Comparison of ENCODE assay signal across 8 cellular contexts in genomic region chr7:50418086-50418515, GRCh38. TPM values are rescaled to one million over a fixed set of nuclear protein-coding genes. Genes with fewer than 3 reads are reported as not detected.
DNase-seq lines count a peak whose midpoint lies in the region; ATAC-seq lines count a peak whose summit lies in the region.

No MANE protein-coding gene starts in this region.

- H3K9me3 Mint-ChIP-seq in naive thymus-derived CD8-positive, alpha-beta T cell: no peaks in the 10 kb centered on the region

- H3K27ac Mint-ChIP-seq in naive thymus-derived CD8-positive, alpha-beta T cell: peak overlapping the region in 3 of 10 donors; percentile 25 to 70 (median 49)

- H3K4me1 Mint-ChIP-seq in naive thymus-derived CD8-positive, alpha-beta T cell: peaks cover 5 to 47% (median 29%) of the 10 kb centered on the region in 4 donors

- peak; percentile 90 for DNase-seq in DMS114 treated with DMSO at 0.1 percent for 48 hours (lab: John Stamatoyannopoulos, UW; ENCODE audit: unreplicated experiment)
- DNase-seq in HK-2 (ENCODE audit: unreplicated experiment): peak; percentile 66
- peak; percentile 79 for DNase-seq in NOMO-1 treated with DMSO at 0.1 percent for 48 hours (lab: John Stamatoyannopoulos, UW; ENCODE audit: unreplicated experiment)
- DNase-seq in activated CD8-positive, alpha-beta memory T cell treated with anti-CD3 and anti-CD28 coated beads, Interleukin-2, amount 50 U/mL, for 1 hour (ENCODE audit: extremely low read depth): peak; percentile 24
- peak; percentile 33 for DNase-seq in epidermal melanocyte (ENCODE audit: insufficient read length, low spot score)
- peak; percentile 28 to 82 (median 61) for DNase-seq in naive thymus-derived CD8-positive, alpha-beta T cell
- DNase-seq in stimulated activated naive CD4-positive, alpha-beta T cell (lab: John Stamatoyannopoulos, UW): peak; percentile 27 to 69 (median 52)

- ATAC-seq in GM21381 (IDR thresholded peaks at IDR 0.05; ENCODE audit: unreplicated experiment): peak; percentile 77
- ATAC-seq in naive thymus-derived CD8-positive, alpha-beta T cell: peak; percentile 87 to 90

- no peaks in the 10 kb centered on the region for H3K27me3 Mint-ChIP-seq in naive thymus-derived CD8-positive, alpha-beta T cell

- POLR2A ChIA-PET in naive thymus-derived CD8-positive, alpha-beta T cell (lab: Charles Lee): interaction anchor here (0.7 to 2.9 kb wide), 7 partner anchors 9 to 276 kb away, joined by 3 to 29 read pairs (median 3); no protein-coding TSS in a partner anchor

- no peak overlapping the region for H3K4me3 Mint-ChIP-seq in naive thymus-derived CD8-positive, alpha-beta T cell

- H3K36me3 Mint-ChIP-seq in naive thymus-derived CD8-positive, alpha-beta T cell: no peaks in the 10 kb centered on the region

RNA-seq across cellular contexts. Expression of gene FIGNL1, which starts 32.0 kb away (rescaled TPM):
- total RNA-seq in naive thymus-derived CD8-positive, alpha-beta T cell: 10 to 100 TPM; 14.8 to 15.1 TPM
- polyA plus RNA-seq in naive thymus-derived CD8-positive, alpha-beta T cell: 10 to 100 TPM in 1 of 3 donors, 1 to 10 TPM in 2; 4.2 to 10.2 (median 7.2) TPM

Comparison
In these comparisons a context has a peak if more than half of its experiments do, and no peak if none do; other contexts are left out.
1. Peak in every context shown above with its lines: DNase-seq and ATAC-seq.
2. DNase-seq: peak in every context shown above with its lines; median percentile 90 in DMS114 treated with DMSO at 0.1 percent for 48 hours; 79 in NOMO-1 treated with DMSO at 0.1 percent for 48 hours; 66 in HK-2; 61 in naive thymus-derived CD8-positive, alpha-beta T cell; 52 in stimulated activated naive CD4-positive, alpha-beta T cell; 33 in epidermal melanocyte; 24 in activated CD8-positive, alpha-beta memory T cell treated with anti-CD3 and anti-CD28 coated beads, Interleukin-2, amount 50 U/mL, for 1 hour.